ENCODE assay signal across 1 cellular context in the genomic region with DNA sequence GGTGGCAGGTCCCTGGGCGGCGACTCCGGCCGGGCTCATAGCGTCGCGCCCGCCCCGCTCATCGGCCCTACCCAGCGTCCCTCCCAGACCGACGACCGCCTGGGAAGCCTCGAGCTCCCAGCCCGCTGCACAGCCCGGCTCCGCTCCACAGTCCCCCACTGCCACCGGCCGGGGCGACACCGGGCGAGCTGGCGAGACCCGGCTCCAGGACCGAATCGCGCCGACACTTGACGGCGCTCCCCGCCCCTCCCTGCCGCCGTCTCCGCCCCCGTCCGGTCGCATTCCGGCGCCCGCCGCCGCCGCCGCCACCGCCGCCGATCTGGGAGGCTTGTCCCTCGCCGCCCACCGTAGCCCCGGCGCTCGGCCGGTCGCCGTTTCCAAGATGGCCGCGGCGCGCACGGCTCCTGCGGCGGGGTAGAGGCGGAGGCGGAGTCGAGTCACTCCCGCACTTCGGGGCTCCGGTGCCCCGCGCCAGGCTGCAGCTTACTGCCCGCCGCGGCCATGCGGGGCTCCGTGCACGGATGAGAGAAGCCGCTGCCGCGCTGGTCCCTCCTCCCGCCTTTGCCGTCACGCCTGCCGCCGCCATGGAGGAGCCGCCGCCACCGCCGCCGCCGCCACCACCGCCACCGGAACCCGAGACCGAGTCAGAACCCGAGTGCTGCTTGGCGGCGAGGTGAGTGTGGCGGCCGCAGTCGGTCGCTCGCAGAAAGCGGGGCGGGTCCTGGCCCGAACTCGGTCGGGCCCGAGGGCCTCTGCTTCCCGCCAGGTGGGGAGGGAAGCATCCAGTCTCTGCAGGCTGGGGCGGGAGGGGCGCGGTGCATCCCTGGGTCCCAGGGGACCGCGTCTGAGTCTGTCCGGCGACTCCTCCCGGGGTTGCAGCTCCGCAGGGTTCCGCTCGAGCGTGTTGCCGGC.
TF ChIP-seq lines count a peak whose summit lies in the region.

Gene MAP3K4 (plus strand): TSS at position 359 of the 912 bp plus-strand sequence. CDS start 163 bp downstream, at position 522.

TF ChIP-seq in K562, 482 proteins besides CTCF, POLR2A, EP300 and RAD21 (continued from another document and continues in another):
- TF ChIP-seq, protein P1, sequence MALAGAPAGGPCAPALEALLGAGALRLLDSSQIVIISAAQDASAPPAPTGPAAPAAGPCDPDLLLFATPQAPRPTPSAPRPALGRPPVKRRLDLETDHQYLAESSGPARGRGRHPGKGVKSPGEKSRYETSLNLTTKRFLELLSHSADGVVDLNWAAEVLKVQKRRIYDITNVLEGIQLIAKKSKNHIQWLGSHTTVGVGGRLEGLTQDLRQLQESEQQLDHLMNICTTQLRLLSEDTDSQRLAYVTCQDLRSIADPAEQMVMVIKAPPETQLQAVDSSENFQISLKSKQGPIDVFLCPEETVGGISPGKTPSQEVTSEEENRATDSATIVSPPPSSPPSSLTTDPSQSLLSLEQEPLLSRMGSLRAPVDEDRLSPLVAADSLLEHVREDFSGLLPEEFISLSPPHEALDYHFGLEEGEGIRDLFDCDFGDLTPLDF (CRISPR knock-in tag; IDR thresholded peaks at IDR 0.05), result peak; percentile 18; the same call in 1 of the 2 replicates
- TF ChIP-seq, protein P2, sequence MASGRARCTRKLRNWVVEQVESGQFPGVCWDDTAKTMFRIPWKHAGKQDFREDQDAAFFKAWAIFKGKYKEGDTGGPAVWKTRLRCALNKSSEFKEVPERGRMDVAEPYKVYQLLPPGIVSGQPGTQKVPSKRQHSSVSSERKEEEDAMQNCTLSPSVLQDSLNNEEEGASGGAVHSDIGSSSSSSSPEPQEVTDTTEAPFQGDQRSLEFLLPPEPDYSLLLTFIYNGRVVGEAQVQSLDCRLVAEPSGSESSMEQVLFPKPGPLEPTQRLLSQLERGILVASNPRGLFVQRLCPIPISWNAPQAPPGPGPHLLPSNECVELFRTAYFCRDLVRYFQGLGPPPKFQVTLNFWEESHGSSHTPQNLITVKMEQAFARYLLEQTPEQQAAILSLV (tag; IDR thresholded peaks at IDR 0.05), result no peak
- TF ChIP-seq ZNF57 (CRISPR knock-in tag; IDR thresholded peaks at IDR 0.05) (no peak), SP2 (IDR thresholded peaks at IDR 0.05; ENCODE audit: extremely low read depth, low read depth, low read length, poor library complexity, severe bottlenecking) (no peak), TAF15 (IDR thresholded peaks at IDR 0.05; ENCODE audit: low read depth, low read length) (peak; percentile 23; the same call in 1 of the 2 replicates), POU5F1 (IDR thresholded peaks at IDR 0.05; ENCODE audit: borderline replicate concordance, low read depth, low read length, partially characterized antibody) (peak; percentile 80), HIVEP1 (CRISPR knock-in tag; IDR thresholded peaks at IDR 0.05) (no peak), POLR3G (IDR thresholded peaks at IDR 0.05; ENCODE audit: extremely low read depth, insufficient read length, insufficient replicate concordance) (no peak), MIER1 (IDR thresholded peaks at IDR 0.05; ENCODE audit: low read depth) (no peak), XRCC5 (IDR thresholded peaks at IDR 0.05; ENCODE audit: low read depth, low read length) (no peak), SMAD4 (CRISPR knock-in tag; conservative IDR thresholded peaks at IDR 0.05) (peak; percentile 97), HDAC6 (IDR thresholded peaks at IDR 0.05; ENCODE audit: low read depth, low read length) (no peak), GABPB2 (CRISPR knock-in tag; conservative IDR thresholded peaks at IDR 0.05) (no peak), EHMT2 (IDR thresholded peaks at IDR 0.05) (no peak), ZBTB9 (CRISPR knock-in tag; IDR thresholded peaks at IDR 0.05) (peak; percentile 5; the same call in 1 of the 2 replicates), ESRRA (IDR thresholded peaks at IDR 0.05; ENCODE audit: borderline replicate concordance, low read depth) (peak; percentile 68; the same call in 1 of the 2 replicates), TAF7 (tag; IDR thresholded peaks at IDR 0.05) (no peak; the same call in 1 of the 2 replicates), CHD1 (IDR thresholded peaks at IDR 0.05; ENCODE audit: low read length) (peak; percentile 65), SREBF2 (CRISPR knock-in tag; IDR thresholded peaks at IDR 0.05) (no peak), FOXK2 (conservative IDR thresholded peaks at IDR 0.05 in 1 of 2, IDR thresholded peaks at IDR 0.05 in 1 of 2; ENCODE audit: low read depth in 2 of 2) (no peak), PCBP2 (IDR thresholded peaks at IDR 0.05; ENCODE audit: low read depth, low read length, poor library complexity, severe bottlenecking) (peak; percentile 44), PHTF2 (CRISPR knock-in tag; IDR thresholded peaks at IDR 0.05) (no peak), PATZ1 (CRISPR knock-in tag; IDR thresholded peaks at IDR 0.05; ENCODE audit: borderline replicate concordance) (no peak), NONO (IDR thresholded peaks at IDR 0.05; ENCODE audit: low read depth in 2 of 2, low read length in 1 of 2) (peak; percentile 91 to 94), MED1 (CRISPR knock-in tag; IDR thresholded peaks at IDR 0.05; ENCODE audit: borderline replicate concordance) (peak; percentile 91; the same call in 1 of the 2 replicates), RBM14 (IDR thresholded peaks at IDR 0.05; ENCODE audit: borderline replicate concordance, insufficient read depth, low read depth, low read length) (no peak), POLR2G (IDR thresholded peaks at IDR 0.05; ENCODE audit: low read depth, low read length) (peak; percentile 95), ZNF76 (CRISPR knock-in tag; IDR thresholded peaks at IDR 0.05; ENCODE audit: borderline replicate concordance) (peak; percentile 66), ZNF121 (CRISPR knock-in tag; conservative IDR thresholded peaks at IDR 0.05) (no peak), E2F8 (IDR thresholded peaks at IDR 0.05; ENCODE audit: low read depth, partially characterized antibody) (no peak), ZNF165 (CRISPR knock-in tag; IDR thresholded peaks at IDR 0.05; ENCODE audit: borderline replicate concordance) (no peak)
- TF ChIP-seq, protein P3, sequence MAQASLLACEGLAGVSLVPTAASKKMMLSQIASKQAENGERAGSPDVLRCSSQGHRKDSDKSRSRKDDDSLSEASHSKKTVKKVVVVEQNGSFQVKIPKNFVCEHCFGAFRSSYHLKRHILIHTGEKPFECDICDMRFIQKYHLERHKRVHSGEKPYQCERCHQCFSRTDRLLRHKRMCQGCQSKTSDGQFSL (CRISPR knock-in tag; IDR thresholded peaks at IDR 0.05), result peak; percentile 21; the same call in 1 of the 2 replicates
- TF ChIP-seq, protein P3 (tag; IDR thresholded peaks at IDR 0.05), result no peak
- TF ChIP-seq, protein P4, sequence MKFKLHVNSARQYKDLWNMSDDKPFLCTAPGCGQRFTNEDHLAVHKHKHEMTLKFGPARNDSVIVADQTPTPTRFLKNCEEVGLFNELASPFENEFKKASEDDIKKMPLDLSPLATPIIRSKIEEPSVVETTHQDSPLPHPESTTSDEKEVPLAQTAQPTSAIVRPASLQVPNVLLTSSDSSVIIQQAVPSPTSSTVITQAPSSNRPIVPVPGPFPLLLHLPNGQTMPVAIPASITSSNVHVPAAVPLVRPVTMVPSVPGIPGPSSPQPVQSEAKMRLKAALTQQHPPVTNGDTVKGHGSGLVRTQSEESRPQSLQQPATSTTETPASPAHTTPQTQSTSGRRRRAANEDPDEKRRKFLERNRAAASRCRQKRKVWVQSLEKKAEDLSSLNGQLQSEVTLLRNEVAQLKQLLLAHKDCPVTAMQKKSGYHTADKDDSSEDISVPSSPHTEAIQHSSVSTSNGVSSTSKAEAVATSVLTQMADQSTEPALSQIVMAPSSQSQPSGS (CRISPR knock-in tag; IDR thresholded peaks at IDR 0.05), result no peak
- TF ChIP-seq, protein P5, sequence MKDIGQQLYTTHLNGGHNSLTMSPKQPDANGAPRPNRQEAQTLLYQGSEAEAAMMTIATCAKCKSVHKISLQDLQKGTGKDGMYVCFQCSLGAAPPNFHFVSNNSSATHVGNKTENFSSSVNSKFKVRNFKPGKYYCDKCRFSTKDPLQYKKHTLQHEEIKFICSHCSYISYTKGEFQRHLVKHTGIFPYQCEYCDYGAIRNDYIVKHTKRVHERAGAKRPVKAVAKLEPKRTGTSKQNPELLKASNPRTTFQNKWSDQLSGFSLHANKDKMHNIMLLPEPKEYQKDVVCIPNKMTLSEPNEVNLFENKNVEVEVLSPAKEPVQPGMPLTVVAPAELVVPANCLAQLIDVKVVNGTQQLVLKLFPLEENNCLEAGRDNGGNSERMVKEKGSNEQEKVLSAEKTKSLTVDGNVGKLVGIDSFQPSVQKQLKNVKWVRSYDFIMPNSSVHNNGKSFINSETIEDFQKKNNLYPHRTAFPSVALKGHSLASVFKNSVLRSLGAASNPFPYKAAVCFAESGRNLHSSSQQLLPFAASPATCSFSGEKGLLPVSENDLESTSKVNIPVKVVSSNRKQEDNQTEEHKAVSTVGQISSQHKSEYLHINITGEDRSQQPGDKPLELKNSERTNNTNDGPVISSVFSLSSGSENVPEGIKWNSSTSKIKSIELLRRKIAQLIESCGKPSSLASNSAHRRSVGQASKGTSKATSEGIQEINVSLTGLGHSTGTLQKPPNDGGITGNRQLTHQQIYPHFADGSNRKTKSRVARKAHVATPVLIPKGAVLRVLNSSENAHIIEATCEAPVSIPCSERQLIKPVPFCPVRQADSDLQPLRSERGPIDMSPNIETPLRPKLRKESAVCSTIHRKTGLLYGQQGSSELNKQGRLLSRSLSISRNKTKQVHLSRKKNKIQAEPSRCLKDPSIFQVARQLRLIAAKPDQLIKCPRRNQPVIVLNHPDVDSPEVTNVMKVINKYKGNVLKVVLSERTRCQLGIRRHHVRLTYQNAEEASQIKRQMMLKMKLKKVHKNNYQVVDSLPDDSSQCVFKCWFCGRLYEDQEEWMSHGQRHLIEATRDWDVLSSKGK (CRISPR knock-in tag; IDR thresholded peaks at IDR 0.05), result no peak
- TF ChIP-seq, protein P6, sequence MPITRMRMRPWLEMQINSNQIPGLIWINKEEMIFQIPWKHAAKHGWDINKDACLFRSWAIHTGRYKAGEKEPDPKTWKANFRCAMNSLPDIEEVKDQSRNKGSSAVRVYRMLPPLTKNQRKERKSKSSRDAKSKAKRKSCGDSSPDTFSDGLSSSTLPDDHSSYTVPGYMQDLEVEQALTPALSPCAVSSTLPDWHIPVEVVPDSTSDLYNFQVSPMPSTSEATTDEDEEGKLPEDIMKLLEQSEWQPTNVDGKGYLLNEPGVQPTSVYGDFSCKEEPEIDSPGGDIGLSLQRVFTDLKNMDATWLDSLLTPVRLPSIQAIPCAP (CRISPR knock-in tag; IDR thresholded peaks at IDR 0.05; ENCODE audit: borderline replicate concordance), result 0 out of 2 replicates have a peak, but pooled peaks have one; percentile 76
- TF ChIP-seq, protein P7, sequence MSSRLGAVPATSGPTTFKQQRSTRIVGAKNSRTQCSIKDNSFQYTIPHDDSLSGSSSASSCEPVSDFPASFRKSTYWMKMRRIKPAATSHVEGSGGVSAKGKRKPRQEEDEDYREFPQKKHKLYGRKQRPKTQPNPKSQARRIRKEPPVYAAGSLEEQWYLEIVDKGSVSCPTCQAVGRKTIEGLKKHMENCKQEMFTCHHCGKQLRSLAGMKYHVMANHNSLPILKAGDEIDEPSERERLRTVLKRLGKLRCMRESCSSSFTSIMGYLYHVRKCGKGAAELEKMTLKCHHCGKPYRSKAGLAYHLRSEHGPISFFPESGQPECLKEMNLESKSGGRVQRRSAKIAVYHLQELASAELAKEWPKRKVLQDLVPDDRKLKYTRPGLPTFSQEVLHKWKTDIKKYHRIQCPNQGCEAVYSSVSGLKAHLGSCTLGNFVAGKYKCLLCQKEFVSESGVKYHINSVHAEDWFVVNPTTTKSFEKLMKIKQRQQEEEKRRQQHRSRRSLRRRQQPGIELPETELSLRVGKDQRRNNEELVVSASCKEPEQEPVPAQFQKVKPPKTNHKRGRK (tag; IDR thresholded peaks at IDR 0.05), result no peak
